Comparison of ENCODE assay signal across 9 cellular contexts in the genomic region with DNA sequence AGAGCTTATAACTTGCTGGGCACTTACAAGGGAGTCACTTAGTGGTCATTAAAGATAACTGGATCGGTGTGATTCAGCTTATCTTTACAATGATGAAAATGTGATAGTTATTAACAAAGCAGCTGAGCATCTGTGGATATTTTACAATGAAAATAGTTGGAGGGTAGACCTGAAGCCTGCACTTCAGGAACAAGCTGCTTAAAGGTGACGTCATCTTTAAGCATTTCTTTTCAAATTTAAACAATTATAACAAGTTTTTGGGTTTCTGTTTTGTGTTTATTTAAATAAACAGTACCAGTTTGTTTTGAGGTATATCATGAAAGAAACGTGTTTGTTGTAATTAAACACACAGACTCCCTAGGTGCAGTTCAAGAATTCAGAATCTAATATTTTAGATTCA.
"Had no signal": no experiment of that assay in that cellular context is flagged by ENCODE, and none has a peak within 500 bp of the region (broad histone marks: within the 10 kb centered on the region; RNA-seq: fewer than 3 reads in every experiment).

No MANE protein-coding gene starts in this region.

- ATAC-seq: HCT116 had no signal

- H3K4me2 ChIP-seq: KMS-11 had no signal

- H3K36me3 ChIP-seq: HAP-1 had no signal

- H3K9me3 ChIP-seq: HAP-1 had no signal

- H3K4me3 ChIP-seq: HAP-1 had no signal

- H3K4me1 ChIP-seq: HAP-1 had no signal

- H3K27ac ChIP-seq: HL-60, KMS-11 had no signal

- H3K9ac ChIP-seq: KMS-11 had no signal

- DNase-seq: GOT3, H7, IMR-90, Karpas-422, KBM-7 had no signal
